In the genomic region with DNA sequence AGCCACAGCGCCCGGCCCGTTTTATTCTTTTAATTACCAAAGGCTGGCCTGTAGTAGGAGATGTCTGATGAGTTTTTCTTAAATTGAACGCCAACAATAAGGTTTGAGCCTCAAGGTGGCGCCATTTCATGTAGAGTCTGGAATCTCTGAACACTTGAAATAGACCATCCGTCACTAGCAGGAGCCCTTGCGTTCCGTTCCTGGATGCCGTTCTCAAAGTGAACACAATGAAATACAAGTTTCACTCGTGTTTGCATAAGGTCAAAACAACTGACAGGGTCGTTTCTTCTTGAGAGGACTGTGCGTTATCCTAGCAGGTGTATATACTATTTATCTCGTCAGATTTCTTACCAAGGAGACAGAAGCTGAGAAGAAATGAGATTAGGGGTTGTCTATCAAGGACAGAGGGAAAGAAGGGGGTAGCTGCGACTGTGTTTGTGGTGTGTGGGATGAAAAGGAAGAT, we compare ENCODE assay signal across 8 cellular contexts. TPM values are rescaled to one million over a fixed set of nuclear protein-coding genes. Genes with fewer than 3 reads are reported as not detected.
A peak's percentile ranks its signal among the peaks of the same experiment; 100 is the strongest.
DNase-seq lines count a peak whose midpoint lies in the region; ATAC-seq, FAIRE-seq and TF ChIP-seq lines count a peak whose summit lies in the region.

No MANE protein-coding gene starts in this region.

- ATAC-seq in activated B cell treated with CpG ODN at 0.5 μM for 24 hours (ENCODE audit: low read depth) (peak; percentile 28), HG03469 (IDR thresholded peaks at IDR 0.05; ENCODE audit: unreplicated experiment) (no peak)

- peak overlapping the region; percentile 92 for H2AFZ ChIP-seq in ACC112 (ENCODE audit: low read length, unreplicated experiment)
- no peak overlapping the region for H2AFZ ChIP-seq in keratinocyte (ENCODE audit: control insufficient read depth, low read length)

- H3K27ac Mint-ChIP-seq in activated B cell treated with CpG ODN at 0.5 μM for 24 hours: no peak overlapping the region

- no peak overlapping the region for H3K4me2 ChIP-seq in keratinocyte (ENCODE audit: control insufficient read depth, extremely low read depth, insufficient read depth, low read depth, low read length)

- POLR2A ChIA-PET in activated B cell treated with CpG ODN at 0.5 μM for 24 hours (lab: Charles Lee): interaction anchor here (0.5 kb wide), 1 partner anchor 18 kb away, joined by 3 read pairs; no protein-coding TSS in a partner anchor

- peaks cover 61% of the 10 kb centered on the region for H3K27me3 ChIP-seq in ACC112 (ENCODE audit: insufficient read depth, low read length)
- peaks cover 1% of the 10 kb centered on the region for H3K27me3 ChIP-seq in bronchial epithelial cell (ENCODE audit: control insufficient read depth, insufficient read depth, low read length)
- H3K27me3 ChIP-seq in keratinocyte (ENCODE audit: control insufficient read depth, extremely low read depth, insufficient read depth, low read length): peaks cover 6% of the 10 kb centered on the region

- H3K9me3 Mint-ChIP-seq in activated B cell treated with CpG ODN at 0.5 μM for 24 hours: no peaks in the 10 kb centered on the region

- H3K4me3 ChIP-seq in ACC112 (ENCODE audit: low read depth, low read length): peak overlapping the region; percentile 61
- no peak overlapping the region for H3K4me3 ChIP-seq in bronchial epithelial cell (ENCODE audit: low read depth, low read length)
- no peak overlapping the region for H3K4me3 ChIP-seq in keratinocyte (ENCODE audit: control insufficient read depth in 2 of 3, extremely low read depth in 1 of 3, insufficient read depth in 2 of 3, low read depth in 1 of 3, low read length in 3 of 3)

- H3K4me3 Mint-ChIP-seq in activated B cell treated with CpG ODN at 0.5 μM for 24 hours: no peak overlapping the region

- H3K36me3 Mint-ChIP-seq in activated B cell treated with CpG ODN at 0.5 μM for 24 hours (ENCODE audit: low read depth): no peaks in the 10 kb centered on the region

- CTCF ChIA-PET in activated B cell treated with CpG ODN at 0.5 μM for 24 hours (lab: Charles Lee): interaction anchor here (0.7 to 1.2 kb wide), 3 partner anchors 13 to 140 kb away, joined by 3 to 4 read pairs (median 3); no protein-coding TSS in a partner anchor

- TF ChIP-seq CTCF in GM20000 (IDR thresholded peaks at IDR 0.05; ENCODE audit: extremely low read depth, missing control alignments): peak; percentile 61
- no peak for TF ChIP-seq CTCF in activated B cell treated with CpG ODN at 0.5 μM for 24 hours (IDR thresholded peaks at IDR 0.05)
- TF ChIP-seq CTCF in bronchial epithelial cell (IDR thresholded peaks at IDR 0.05; ENCODE audit: insufficient read depth, low read length, severe bottlenecking): peak; percentile 75
- TF ChIP-seq CTCF in keratinocyte (optimal IDR thresholded peaks at IDR 0.05 in 1 of 3, IDR thresholded peaks at IDR 0.05 in 1 of 3, conservative IDR thresholded peaks at IDR 0.05 in 1 of 3; ENCODE audit: extremely low read depth in 1 of 3, insufficient read depth in 2 of 3, low read length in 3 of 3): peak; percentile 63 to 68 (median 66)

- no peak overlapping the region for H3K9ac ChIP-seq in keratinocyte (ENCODE audit: control insufficient read depth, extremely low read depth, insufficient read depth, low read length)

- H3K79me2 ChIP-seq in ACC112 (ENCODE audit: control insufficient read depth, insufficient read depth, low read length, unreplicated experiment) (no peaks in the 10 kb centered on the region), keratinocyte (ENCODE audit: control insufficient read depth, insufficient read depth, low read length) (no peaks in the 10 kb centered on the region)

- H3K4me1 Mint-ChIP-seq in activated B cell treated with CpG ODN at 0.5 μM for 24 hours: peaks cover 2% of the 10 kb centered on the region

- FAIRE-seq in bronchial epithelial cell (lab: Jason Lieb, UNC): peak; percentile 66
- peak; percentile 60 for FAIRE-seq in keratinocyte (lab: Jason Lieb, UNC)

- peak; percentile 64 for DNase-seq in GM20000 (ENCODE audit: low spot score)
- DNase-seq in NCI-H2227 treated with DMSO at 0.1 percent for 48 hours (lab: John Stamatoyannopoulos, UW): peak; percentile 59
- DNase-seq in activated B cell treated with CpG ODN at 0.5 μM for 24 hours: no peak
- DNase-seq in bronchial epithelial cell (ENCODE audit: low read depth): peak; percentile 77
- peak; percentile 13 for DNase-seq in keratinocyte (ENCODE audit: low read depth, low spot score)
- DNase-seq in stimulated activated CD4-positive, alpha-beta T cell treated with anti-CD3 and anti-CD28 coated beads, Interleukin-1b, Interleukin-23, amount 100 ng/mL, for 48 hours: peak; percentile 73

- peaks cover 38% of the 10 kb centered on the region for H3K27me3 Mint-ChIP-seq in activated B cell treated with CpG ODN at 0.5 μM for 24 hours

- H3K4me1 ChIP-seq in ACC112 (ENCODE audit: control insufficient read depth, insufficient read depth, low read length, unreplicated experiment): peaks cover 12% of the 10 kb centered on the region
- H3K4me1 ChIP-seq in keratinocyte (ENCODE audit: control insufficient read depth, extremely low read depth, insufficient read depth, low read length): no peaks in the 10 kb centered on the region

- H3K27ac ChIP-seq in ACC112 (ENCODE audit: low read depth, low read length) (no peak overlapping the region), keratinocyte (ENCODE audit: control insufficient read depth, insufficient read depth, low read length) (no peak overlapping the region)

- dilution Hi-C loops in keratinocyte (cut with MboI; ENCODE audit: extremely low pct_ligation_motif_present, low sequenced_read_pairs): no loop called here

- H3K9me3 ChIP-seq in keratinocyte (ENCODE audit: control insufficient read depth, low read depth, low read length): no peaks in the 10 kb centered on the region

- H4K20me1 ChIP-seq in keratinocyte (ENCODE audit: control insufficient read depth, extremely low read depth, insufficient read depth, low read length): no peaks in the 10 kb centered on the region

- intact Hi-C loops in activated B cell treated with CpG ODN at 0.5 μM for 24 hours (cut with micrococcal nuclease): loop anchor here (1.0 kb wide), 1 partner anchor 140 kb away; no protein-coding TSS in a partner anchor

- H3K36me3 ChIP-seq in ACC112 (ENCODE audit: insufficient read depth, low read length) (no peaks in the 10 kb centered on the region), bronchial epithelial cell (ENCODE audit: control insufficient read depth, insufficient read depth, low read length) (no peaks in the 10 kb centered on the region), keratinocyte (ENCODE audit: control insufficient read depth in 2 of 2, extremely low read depth in 1 of 2, insufficient read depth in 2 of 2, low read length in 2 of 2) (no peaks in the 10 kb centered on the region)

- no peaks in the 10 kb centered on the region for H3K9me1 ChIP-seq in keratinocyte (ENCODE audit: control insufficient read depth, extremely low read depth, insufficient read depth, low read length)

RNA-seq across cellular contexts. Expression of a gene that starts 18.7 kb away (rescaled TPM):
- total RNA-seq in activated B cell treated with CpG ODN at 0.5 μM for 24 hours (not detected in 2 replicates), bronchial epithelial cell (not detected in 2 replicates)
- not detected in 3 replicates for polyA plus RNA-seq in keratinocyte
- not detected for polyA plus RNA-seq in keratinocyte (2011; ENCODE audit: low read depth)
- polyA plus RNA-seq in keratinocyte (2011; cell fraction: cytosol; rRNA removed): not detected in 2 replicates
- polyA plus RNA-seq in keratinocyte (2011; cell fraction: nucleus; rRNA removed): not detected in 2 replicates
- polyA plus RNA-seq in keratinocyte (2012; ENCODE audit: low replicate concordance): not detected in 2 replicates
- not detected in 3 replicates for polyA minus RNA-seq in keratinocyte
- polyA minus RNA-seq in keratinocyte (2011; cell fraction: cytosol; rRNA and poly(A)+ RNA removed): not detected
- polyA minus RNA-seq in keratinocyte (2011; cell fraction: nucleus; rRNA and poly(A)+ RNA removed): not detected in 2 replicates

RNA-seq across cellular contexts. Expression of a gene that starts 37.2 kb away (rescaled TPM):
- total RNA-seq in activated B cell treated with CpG ODN at 0.5 μM for 24 hours (not detected in 2 replicates), bronchial epithelial cell (not detected in 2 replicates)
- polyA plus RNA-seq in keratinocyte: 0.14 TPM in 1 of 3 replicates, not detected in the others
- 1.7 TPM for polyA plus RNA-seq in keratinocyte (2011; ENCODE audit: low read depth)
- polyA plus RNA-seq in keratinocyte (2011; cell fraction: cytosol; rRNA removed): not detected in 2 replicates
- polyA plus RNA-seq in keratinocyte (2011; cell fraction: nucleus; rRNA removed): not detected in 2 replicates
- 0.56 TPM in 1 of 2 replicates, not detected in the other for polyA plus RNA-seq in keratinocyte (2012; ENCODE audit: low replicate concordance)
- polyA minus RNA-seq in keratinocyte: not detected in 3 replicates
- polyA minus RNA-seq in keratinocyte (2011; cell fraction: cytosol; rRNA and poly(A)+ RNA removed): not detected
- polyA minus RNA-seq in keratinocyte (2011; cell fraction: nucleus; rRNA and poly(A)+ RNA removed): not detected in 2 replicates

RNA-seq across cellular contexts. Expression of a gene that starts 47.5 kb away (rescaled TPM):
- total RNA-seq in activated B cell treated with CpG ODN at 0.5 μM for 24 hours (29.0 and 34.8 TPM in 2 replicates), bronchial epithelial cell (3.4 and 5.8 TPM in 2 replicates)
- 8.0 to 19.6 TPM (median 12.7 TPM) in 3 replicates for polyA plus RNA-seq in keratinocyte
- polyA plus RNA-seq in keratinocyte (2011; ENCODE audit: low read depth): 5.3 TPM
- polyA plus RNA-seq in keratinocyte (2011; cell fraction: cytosol; rRNA removed): 9.4 and 10.3 TPM in 2 replicates
- polyA plus RNA-seq in keratinocyte (2011; cell fraction: nucleus; rRNA removed): 23.1 and 32.1 TPM in 2 replicates
- polyA plus RNA-seq in keratinocyte (2012; ENCODE audit: low replicate concordance): 5.7 and 23.6 TPM in 2 replicates
- polyA minus RNA-seq in keratinocyte: 8.5 to 31.3 TPM (median 14.1 TPM) in 3 replicates
- polyA minus RNA-seq in keratinocyte (2011; cell fraction: cytosol; rRNA and poly(A)+ RNA removed): 22.8 TPM
- 14.0 and 21.6 TPM in 2 replicates for polyA minus RNA-seq in keratinocyte (2011; cell fraction: nucleus; rRNA and poly(A)+ RNA removed)
